In the genomic region with DNA sequence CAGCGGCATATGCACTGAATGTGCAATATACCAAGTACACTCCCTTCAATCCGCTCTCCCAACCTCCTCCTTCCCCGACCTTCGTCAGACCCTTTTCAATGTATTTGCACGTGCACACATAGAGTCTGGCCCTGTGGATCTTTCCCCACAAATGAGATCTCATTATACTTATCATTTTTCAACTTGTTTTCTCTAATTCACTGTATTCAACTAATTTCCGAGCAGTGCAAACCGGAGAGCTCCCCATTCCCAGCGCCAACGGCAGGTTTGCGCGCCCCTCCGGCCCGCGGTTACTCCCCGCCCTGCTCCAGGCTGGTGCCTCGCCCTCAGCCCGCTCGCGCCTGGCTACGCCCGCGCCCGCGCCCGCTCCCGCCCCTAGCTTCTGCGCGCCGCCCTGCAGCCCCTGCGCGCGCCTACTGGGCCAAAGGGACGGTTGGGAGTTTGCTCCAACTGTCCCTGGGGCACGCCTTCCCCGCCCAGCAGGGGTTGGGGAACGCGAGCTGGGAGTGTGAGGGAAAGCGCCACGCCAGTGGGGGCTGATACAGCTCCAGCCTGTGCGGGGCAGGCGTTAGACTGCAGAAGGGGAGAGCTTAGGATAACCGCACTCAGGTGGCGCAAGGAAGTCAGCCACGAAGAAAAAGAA, we compare ENCODE assay signal across 8 cellular contexts. TPM values are rescaled to one million over a fixed set of nuclear protein-coding genes. Genes with fewer than 3 reads are reported as not detected.
DNase-seq lines count a peak whose midpoint lies in the region; ATAC-seq and TF ChIP-seq lines count a peak whose summit lies in the region.

No MANE protein-coding gene starts in this region.

- peaks cover 34% of the 10 kb centered on the region for H3K4me1 ChIP-seq in CD8-positive, alpha-beta memory T cell (ENCODE audit: insufficient read depth, low read length)

- peak overlapping the region; percentile 14 to 82 (median 41) for H3K4me3 Mint-ChIP-seq in CD8-positive, alpha-beta memory T cell
- H3K4me3 Mint-ChIP-seq in chondrocyte (ENCODE audit: unreplicated experiment), result peak overlapping the region; percentile 65
- peak overlapping the region; percentile 79 for H3K4me3 Mint-ChIP-seq in type B pancreatic cell

- H3K4me1 Mint-ChIP-seq in CD8-positive, alpha-beta memory T cell, result peaks cover 27 to 44% (median 41%) of the 10 kb centered on the region in 3 donors
- H3K4me1 Mint-ChIP-seq in chondrocyte (ENCODE audit: low read depth) (peaks cover 29% of the 10 kb centered on the region), type B pancreatic cell (ENCODE audit: unreplicated experiment) (peaks cover 13% of the 10 kb centered on the region)

- peak overlapping the region; percentile 10 for H3K4me3 ChIP-seq in CD8-positive, alpha-beta memory T cell (ENCODE audit: low read length)

- DNase-seq in CD8-positive, alpha-beta memory T cell, result no peak
- peak; percentile 63 for DNase-seq in HuH-7.5 (ENCODE audit: low spot score)
- peak; percentile 9 for DNase-seq in SHP77 treated with DMSO at 0.1 percent for 48 hours (lab: John Stamatoyannopoulos, UW)
- no peak for DNase-seq in chondrocyte (ENCODE audit: low spot score)
- peak; percentile 33 to 37 for DNase-seq in lung microvascular endothelial cell (ENCODE audit: low read depth in 2 of 2)
- no peak for DNase-seq in type B pancreatic cell (ENCODE audit: extremely low spot score, unreplicated experiment)
- DNase-seq in GF-D8 (lab: John Stamatoyannopoulos, UW), result no peak

- no peaks in the 10 kb centered on the region for H3K36me3 Mint-ChIP-seq in CD8-positive, alpha-beta memory T cell
- no peaks in the 10 kb centered on the region for H3K36me3 Mint-ChIP-seq in chondrocyte (ENCODE audit: low read depth)
- no peaks in the 10 kb centered on the region for H3K36me3 Mint-ChIP-seq in type B pancreatic cell

- POLR2A ChIA-PET in CD8-positive, alpha-beta memory T cell (lab: Charles Lee), result no interaction called here

- H3K36me3 ChIP-seq in CD8-positive, alpha-beta memory T cell (ENCODE audit: insufficient read depth, low read length), result no peaks in the 10 kb centered on the region

- peak overlapping the region in 1 of 8 donors; percentile 13 for H3K27ac Mint-ChIP-seq in CD8-positive, alpha-beta memory T cell
- H3K27ac Mint-ChIP-seq in chondrocyte (ENCODE audit: unreplicated experiment), result no peak overlapping the region
- no peak overlapping the region for H3K27ac Mint-ChIP-seq in type B pancreatic cell

- H3K9me3 ChIP-seq in CD8-positive, alpha-beta memory T cell (ENCODE audit: low read length), result no peaks in the 10 kb centered on the region

- TF ChIP-seq CTCF in chondrocyte (IDR thresholded peaks at IDR 0.05) (peak; percentile 37), type B pancreatic cell (conservative IDR thresholded peaks at IDR 0.05) (peak; percentile 61)

- H3K27me3 Mint-ChIP-seq in CD8-positive, alpha-beta memory T cell, result peaks cover 56 to 86% of the 10 kb centered on the region in 2 donors
- H3K27me3 Mint-ChIP-seq in chondrocyte (ENCODE audit: low read depth) (peaks cover 68% of the 10 kb centered on the region), type B pancreatic cell (peaks cover 94% of the 10 kb centered on the region)

- H3K27ac ChIP-seq in CD8-positive, alpha-beta memory T cell (ENCODE audit: low read depth, low read length), result no peak overlapping the region

- peaks cover 0 to 11% (median 0%) of the 10 kb centered on the region in 5 donors for H3K9me3 Mint-ChIP-seq in CD8-positive, alpha-beta memory T cell
- no peaks in the 10 kb centered on the region for H3K9me3 Mint-ChIP-seq in chondrocyte (ENCODE audit: low read depth)
- no peaks in the 10 kb centered on the region for H3K9me3 Mint-ChIP-seq in type B pancreatic cell

- no peak for ATAC-seq in GM21529 (IDR thresholded peaks at IDR 0.05; ENCODE audit: unreplicated experiment)

- CTCF ChIA-PET in CD8-positive, alpha-beta memory T cell (lab: Charles Lee), result interaction anchor here (3.0 kb wide), 1 partner anchor 55 kb away, joined by 7 read pairs; no protein-coding TSS in a partner anchor

- H3K27me3 ChIP-seq in CD8-positive, alpha-beta memory T cell (ENCODE audit: insufficient read depth, low read length, poor library complexity, severe bottlenecking), result peaks cover 55% of the 10 kb centered on the region

RNA-seq across cellular contexts. Expression of gene CDC20B, which starts 3.3 kb away (rescaled TPM):
- total RNA-seq in CD8-positive, alpha-beta memory T cell, result under 1 TPM in 1 of 2 experiments, not detected in 1; 0.16 TPM
- polyA plus RNA-seq in CD8-positive, alpha-beta memory T cell, result not detected
- not detected in 3 replicates for total RNA-seq in chondrocyte
- under 0.01 TPM in 2 replicates for total RNA-seq in lung microvascular endothelial cell
- 0.38 and 0.92 TPM in 2 replicates for total RNA-seq in type B pancreatic cell (ENCODE audit: low replicate concordance)

RNA-seq across cellular contexts. Expression of gene GPX8, which starts 16.3 kb away (rescaled TPM):
- not detected for total RNA-seq in CD8-positive, alpha-beta memory T cell
- polyA plus RNA-seq in CD8-positive, alpha-beta memory T cell, result not detected
- total RNA-seq in chondrocyte, result 196 to 212 TPM (median 198 TPM) in 3 replicates
- 2.0 and 22.2 TPM in 2 replicates for total RNA-seq in lung microvascular endothelial cell
- total RNA-seq in type B pancreatic cell (ENCODE audit: low replicate concordance), result 34.6 and 58.6 TPM in 2 replicates

RNA-seq across cellular contexts. Expression of gene MCIDAS, which starts 50.8 kb away (rescaled TPM):
- total RNA-seq in CD8-positive, alpha-beta memory T cell, result not detected
- not detected for polyA plus RNA-seq in CD8-positive, alpha-beta memory T cell
- 0.15 TPM in 1 of 3 replicates, not detected in the others for total RNA-seq in chondrocyte
- not detected in 2 replicates for total RNA-seq in lung microvascular endothelial cell
- total RNA-seq in type B pancreatic cell (ENCODE audit: low replicate concordance), result 0.17 and 0.36 TPM in 2 replicates

RNA-seq across cellular contexts. Expression of gene CCNO, which starts 57.1 kb away (rescaled TPM):
- under 1 TPM in 1 of 2 experiments, not detected in 1; 0.20 TPM for total RNA-seq in CD8-positive, alpha-beta memory T cell
- 0.12 TPM for polyA plus RNA-seq in CD8-positive, alpha-beta memory T cell
- total RNA-seq in chondrocyte (1.7 to 2.0 TPM in 2 of 3 replicates, not detected in the other), lung microvascular endothelial cell (not detected in 2 replicates), type B pancreatic cell (ENCODE audit: low replicate concordance) (1.6 and 2.7 TPM in 2 replicates)

Comparison
In these comparisons a context has a peak if more than half of its experiments do, and no peak if none do; other contexts are left out.
1. DNase-seq: peak in HuH-7.5 (single experiment), SHP77 treated with DMSO at 0.1 percent for 48 hours (single experiment) and lung microvascular endothelial cell (2 of 2); none in CD8-positive, alpha-beta memory T cell (0 of 5), chondrocyte (single experiment), type B pancreatic cell (single experiment) and GF-D8 (single experiment).
2. Peak in every context shown above with its lines, with median percentiles within 50 percentile points of each other: H3K4me3 Mint-ChIP-seq.